11 cellular contexts compared by ENCODE assay signal in genomic region chr9:106643211-106643930, GRCh38.
DNase-seq lines count a peak whose midpoint lies in the region; ATAC-seq and TF ChIP-seq lines count a peak whose summit lies in the region.
"Had no signal": no experiment of that assay in that cellular context is flagged by ENCODE, and none has a peak within 500 bp of the region (broad histone marks: within the 10 kb centered on the region; RNA-seq: fewer than 3 reads in every experiment).

No MANE protein-coding gene starts in this region.

- H3K4me3 ChIP-seq in PC-3 (ENCODE audit: low read length), result no peak overlapping the region

- H3K9me2 ChIP-seq in PC-3 (replicated peaks; ENCODE audit: low read length), result no peaks in the 10 kb centered on the region

- BruUV-seq in PC-3 (replicated peaks; lab: Mats Ljungman, UMichigan), result no TSS peak

- H3K9me3 ChIP-seq in PC-3 (ENCODE audit: low read length), result no peaks in the 10 kb centered on the region
- H3K9me3 ChIP-seq: Caco-2 had no signal

- DNase-seq in EL (peak; percentile 36), PC-3 (peak; percentile 69), iris pigment epithelial cell (ENCODE audit: low read depth) (peak; percentile 27), NCI-H146 treated with DMSO at 0.1 percent for 48 hours (lab: John Stamatoyannopoulos, UW; ENCODE audit: unreplicated experiment) (no peak), middle frontal gyrus (ENCODE audit: extremely low spot score, low spot score) (no peak)
- DNase-seq: Caco-2; CD8-positive, alpha-beta memory T cell; DMS53 had no signal

- POLR2A ChIA-PET in PC-3 (lab: Charles Lee; ENCODE audit: unreplicated experiment), result no interaction called here

- peaks cover 13% of the 10 kb centered on the region for H3K4me1 ChIP-seq in PC-3 (ENCODE audit: insufficient read depth, low read length)
- H3K4me1 ChIP-seq: Caco-2 had no signal

- H3K36me3 ChIP-seq in PC-3 (ENCODE audit: low read depth, low read length), result no peaks in the 10 kb centered on the region

- 0 out of 2 replicates have a peak overlapping the region, but pooled peaks have one; percentile 8 for H3K4me2 ChIP-seq in PC-3 (ENCODE audit: low read length)

- TF ChIP-seq CTCF in PC-3 (conservative IDR thresholded peaks at IDR 0.05; ENCODE audit: low read depth, low read length), result no peak

- no peaks in the 10 kb centered on the region for H3K79me2 ChIP-seq in PC-3 (ENCODE audit: low read length)

- no peak overlapping the region for H3K9ac ChIP-seq in PC-3 (ENCODE audit: low read length)

- CTCF ChIA-PET in PC-3 (lab: Charles Lee), result no interaction called here

- no peaks in the 10 kb centered on the region for H3F3A ChIP-seq in PC-3 (ENCODE audit: low read length, unreplicated experiment)

- no peaks in the 10 kb centered on the region for H3K27me3 ChIP-seq in PC-3 (ENCODE audit: low read length)

- no peaks in the 10 kb centered on the region for H4K20me1 ChIP-seq in PC-3 (ENCODE audit: low read length)

- peak; percentile 45; the same call in 1 of the 2 replicates for ATAC-seq in PC-3
- ATAC-seq in HG02571 (IDR thresholded peaks at IDR 0.05; ENCODE audit: unreplicated experiment), result no peak
- ATAC-seq: HCT116 had no signal

- no peak overlapping the region for H2AFZ ChIP-seq in PC-3 (ENCODE audit: low read length)

- intact Hi-C loops in PC-3 (cut with micrococcal nuclease), result loop anchor here (10.0 kb wide), 1 partner anchor 219 kb away; no protein-coding TSS in a partner anchor

- peak overlapping the region; percentile 46 for H3K27ac ChIP-seq in PC-3 (ENCODE audit: low read length)
- H3K27ac ChIP-seq: HL-60 had no signal

Comparison
In these comparisons a context has a peak if more than half of its experiments do, and no peak if none do; other contexts are left out.
1. DNase-seq: peak in EL (single experiment), PC-3 (single experiment) and iris pigment epithelial cell (single experiment); none in NCI-H146 treated with DMSO at 0.1 percent for 48 hours (single experiment) and middle frontal gyrus (single experiment).